8 cellular contexts compared by ENCODE assay signal in genomic region chr1:46547481-46548383, GRCh38. TPM values are rescaled to one million over a fixed set of nuclear protein-coding genes. Genes with fewer than 3 reads are reported as not detected.
DNase-seq lines count a peak whose midpoint lies in the region; TF ChIP-seq lines count a peak whose summit lies in the region.

No MANE protein-coding gene starts in this region.

- H3K27me3 ChIP-seq in hepatocyte (peaks cover 46% of the 10 kb centered on the region), tibial nerve (peaks cover 0 to 60% of the 10 kb centered on the region in 2 donors), MG63 (no peaks in the 10 kb centered on the region)

- no peaks in the 10 kb centered on the region for H4K20me1 ChIP-seq in hepatocyte (ENCODE audit: insufficient read depth, poor library complexity, severe bottlenecking)

- TF ChIP-seq EP300 in tibial nerve (IDR thresholded peaks at IDR 0.05) = no peak

- no peaks in the 10 kb centered on the region for H3K9me2 ChIP-seq in hepatocyte (replicated peaks; ENCODE audit: insufficient read depth)

- DNase-seq in NCI-H2107 treated with DMSO at 0.1 percent for 48 hours (lab: John Stamatoyannopoulos, UW; ENCODE audit: unreplicated experiment) (peak; percentile 27), NCI-H2107 (lab: John Stamatoyannopoulos, UW) (no peak), hepatocyte (ENCODE audit: low spot score) (peak; percentile 54), tibial nerve (ENCODE audit: low spot score in 2 of 2) (peak in 1 of 2 donors; percentile 50), NCI-H2171 treated with DMSO at 0.1 percent for 48 hours (lab: John Stamatoyannopoulos, UW) (no peak), MG63 (no peak)

- no peak overlapping the region for H3K4me2 ChIP-seq in hepatocyte

- TF ChIP-seq CTCF in LNCAP (IDR thresholded peaks at IDR 0.05) (peak; percentile 63), WI38 (IDR thresholded peaks at IDR 0.05; ENCODE audit: low read depth, low read length) (peak; percentile 39), hepatocyte (IDR thresholded peaks at IDR 0.05; ENCODE audit: poor library complexity) (peak; percentile 56), tibial nerve (IDR thresholded peaks at IDR 0.05) (peak in 4 of 5 experiments; percentile 21 to 53 (median 38))

- no peak overlapping the region for H3K27ac ChIP-seq in hepatocyte
- no peak overlapping the region for H3K27ac ChIP-seq in tibial nerve

- no peak for TF ChIP-seq POLR2A in tibial nerve (IDR thresholded peaks at IDR 0.05)

- H3K9me3 ChIP-seq in hepatocyte (ENCODE audit: low read depth) = no peaks in the 10 kb centered on the region
- no peaks in the 10 kb centered on the region for H3K9me3 ChIP-seq in tibial nerve
- no peaks in the 10 kb centered on the region for H3K9me3 ChIP-seq in MG63

- peak overlapping the region; percentile 15; the same call in 1 of the 2 replicates for H3K4me3 ChIP-seq in WI38 (ENCODE audit: low read depth, low read length)
- no peak overlapping the region for H3K4me3 ChIP-seq in hepatocyte
- no peak overlapping the region for H3K4me3 ChIP-seq in tibial nerve
- H3K4me3 ChIP-seq in MG63 = no peak overlapping the region

- no peak overlapping the region for H2AFZ ChIP-seq in hepatocyte

- H3K36me3 ChIP-seq in hepatocyte (replicated peaks; ENCODE audit: insufficient read depth, low read depth) (no peaks in the 10 kb centered on the region), tibial nerve (no peaks in the 10 kb centered on the region), MG63 (no peaks in the 10 kb centered on the region)

- H3K4me1 ChIP-seq in hepatocyte (ENCODE audit: insufficient read depth) = peaks cover 3% of the 10 kb centered on the region
- peaks cover 0 to 11% (median 3%) of the 10 kb centered on the region in 4 donors for H3K4me1 ChIP-seq in tibial nerve

- H3K79me2 ChIP-seq in hepatocyte = no peaks in the 10 kb centered on the region

- 80% methylated on average over 22 of the region's 22 CpGs for WGBS in hepatocyte (ENCODE audit: low lambda C conversion rate, missing lambda C conversion rate)
- 69 to 72% methylated on average over 20 to 21 of the region's 22 CpGs for WGBS in tibial nerve, 2 donors

RNA-seq across cellular contexts. Expression of gene KNCN, which starts 3.7 kb away (rescaled TPM):
- not detected in 2 replicates for total RNA-seq in hepatocyte
- not detected in 2 replicates for polyA plus RNA-seq in hepatocyte
- total RNA-seq in tibial nerve = not detected
- total RNA-seq in MG63 (2014; rRNA removed; shearing (Covaris generic); ENCODE audit: low replicate concordance) = not detected in 2 replicates

RNA-seq across cellular contexts. Expression of gene MKNK1, which starts 56.3 kb away (rescaled TPM):
- total RNA-seq in hepatocyte = 20.6 and 21.6 TPM in 2 replicates
- polyA plus RNA-seq in hepatocyte = 17.8 and 29.6 TPM in 2 replicates
- total RNA-seq in tibial nerve = 10 to 100 TPM; 52.4 to 75.0 (median 66.5) TPM
- 16.4 and 22.7 TPM in 2 replicates for total RNA-seq in MG63 (2014; rRNA removed; shearing (Covaris generic); ENCODE audit: low replicate concordance)

RNA-seq across cellular contexts. Expression of gene DMBX1, which starts 58.1 kb away (rescaled TPM):
- not detected in 2 replicates for total RNA-seq in hepatocyte
- 0.32 TPM in 1 of 2 replicates, not detected in the other for polyA plus RNA-seq in hepatocyte
- not detected for total RNA-seq in tibial nerve
- not detected in 2 replicates for total RNA-seq in MG63 (2014; rRNA removed; shearing (Covaris generic); ENCODE audit: low replicate concordance)

Comparison
In these comparisons a context has a peak if more than half of its experiments do, and no peak if none do; other contexts are left out.
1. DNase-seq: peak in NCI-H2107 treated with DMSO at 0.1 percent for 48 hours (single experiment) and hepatocyte (single experiment); none in NCI-H2107 (single experiment), NCI-H2171 treated with DMSO at 0.1 percent for 48 hours (single experiment) and MG63 (single experiment).
2. Peak in every context shown above with its lines, with median percentiles within 50 percentile points of each other: CTCF ChIP-seq.